ENCODE assay signal across 1 cellular context in genomic region chr3:69999191-70000027, GRCh38.
TF ChIP-seq lines count a peak whose summit lies in the region.

Gene SAMMSON (plus strand): TSS chr3:69999733.

TF ChIP-seq in K562, 482 proteins besides CTCF, POLR2A, EP300 and RAD21 (continued from another document and continues in another):
- TF ChIP-seq MAZ (CRISPR knock-in tag; conservative IDR thresholded peaks at IDR 0.05 in 1 of 2, IDR thresholded peaks at IDR 0.05 in 1 of 2) (peak in 1 of 2 experiments; percentile 89; a peak in 2 of 4 replicates), ZNF324 (CRISPR knock-in tag; IDR thresholded peaks at IDR 0.05) (0 out of 2 replicates have a peak, but pooled peaks have one; percentile 30), RBFOX2 (IDR thresholded peaks at IDR 0.05; ENCODE audit: low read depth, low read length) (peak; percentile 98), RAD51 (IDR thresholded peaks at IDR 0.05; ENCODE audit: borderline replicate concordance, low read depth) (no peak), FOXJ2 (tag; IDR thresholded peaks at IDR 0.05) (no peak), CREM (IDR thresholded peaks at IDR 0.05; ENCODE audit: low read depth) (peak; percentile 37; the same call in 1 of the 2 replicates), EWSR1 (IDR thresholded peaks at IDR 0.05; ENCODE audit: borderline replicate concordance, low read depth, partially characterized antibody) (no peak), ZBTB40 (IDR thresholded peaks at IDR 0.05) (peak; percentile 80), ZBTB40 (CRISPR knock-in tag; IDR thresholded peaks at IDR 0.05) (no peak), HMG20B (CRISPR knock-in tag; IDR thresholded peaks at IDR 0.05) (no peak), ZNF140 (CRISPR knock-in tag; IDR thresholded peaks at IDR 0.05) (no peak), ZNF23 (CRISPR knock-in tag; IDR thresholded peaks at IDR 0.05) (no peak), ZNF41 (CRISPR knock-in tag; conservative IDR thresholded peaks at IDR 0.05) (no peak), CCAR2 (IDR thresholded peaks at IDR 0.05; ENCODE audit: low read depth, low read length) (no peak), SAFB2 (IDR thresholded peaks at IDR 0.05; ENCODE audit: borderline replicate concordance, low read depth, low read length, severe bottlenecking) (no peak), RCOR1 (IDR thresholded peaks at IDR 0.05; ENCODE audit: borderline replicate concordance in 1 of 2, low read depth in 2 of 2, low read length in 2 of 2) (peak in 1 of 2 experiments; percentile 38; a peak in 1 of 4 replicates), TARDBP (IDR thresholded peaks at IDR 0.05) (no peak), ELF2 (CRISPR knock-in tag; IDR thresholded peaks at IDR 0.05) (no peak), CC2D1A (IDR thresholded peaks at IDR 0.05) (0 out of 2 replicates have a peak, but pooled peaks have one; percentile 21), TRIM28 (IDR thresholded peaks at IDR 0.05) (no peak), DEAF1 (CRISPR knock-in tag; IDR thresholded peaks at IDR 0.05) (no peak), PRDM10 (IDR thresholded peaks at IDR 0.05; ENCODE audit: partially characterized antibody) (peak; percentile 32), SAP30 (IDR thresholded peaks at IDR 0.05; ENCODE audit: borderline replicate concordance, insufficient read depth, low read depth, low read length, poor library complexity, severe bottlenecking) (no peak), CBX2 (IDR thresholded peaks at IDR 0.05; ENCODE audit: insufficient read depth, low read length, poor library complexity, severe bottlenecking) (no peak), PATZ1 (CRISPR knock-in tag; IDR thresholded peaks at IDR 0.05; ENCODE audit: borderline replicate concordance) (no peak), AFF1 (IDR thresholded peaks at IDR 0.05; ENCODE audit: low read depth in 1 of 2, partially characterized antibody in 2 of 2) (no peak), TCFL5 (CRISPR knock-in tag; conservative IDR thresholded peaks at IDR 0.05) (no peak), NCOA1 (IDR thresholded peaks at IDR 0.05; ENCODE audit: low read depth) (peak; percentile 19; the same call in 1 of the 2 replicates), MXI1 (IDR thresholded peaks at IDR 0.05; ENCODE audit: low read depth, low read length) (no peak), ILF3 (IDR thresholded peaks at IDR 0.05; ENCODE audit: borderline replicate concordance) (no peak), SETDB1 (IDR thresholded peaks at IDR 0.05; ENCODE audit: low read length) (no peak), ZNF507 (tag; conservative IDR thresholded peaks at IDR 0.05) (no peak), CREB5 (CRISPR knock-in tag; IDR thresholded peaks at IDR 0.05) (no peak), CREB3 (tag; conservative IDR thresholded peaks at IDR 0.05; ENCODE audit: low read depth) (no peak), HMG20A (CRISPR knock-in tag; conservative IDR thresholded peaks at IDR 0.05) (no peak), ZBTB7A (IDR thresholded peaks at IDR 0.05; ENCODE audit: borderline replicate concordance, control insufficient read depth, low read depth, low read length) (peak; percentile 52; the same call in 1 of the 2 replicates), HDGF (IDR thresholded peaks at IDR 0.05) (no peak), TCF7 (IDR thresholded peaks at IDR 0.05; ENCODE audit: borderline replicate concordance) (no peak)
